In the genomic region with DNA sequence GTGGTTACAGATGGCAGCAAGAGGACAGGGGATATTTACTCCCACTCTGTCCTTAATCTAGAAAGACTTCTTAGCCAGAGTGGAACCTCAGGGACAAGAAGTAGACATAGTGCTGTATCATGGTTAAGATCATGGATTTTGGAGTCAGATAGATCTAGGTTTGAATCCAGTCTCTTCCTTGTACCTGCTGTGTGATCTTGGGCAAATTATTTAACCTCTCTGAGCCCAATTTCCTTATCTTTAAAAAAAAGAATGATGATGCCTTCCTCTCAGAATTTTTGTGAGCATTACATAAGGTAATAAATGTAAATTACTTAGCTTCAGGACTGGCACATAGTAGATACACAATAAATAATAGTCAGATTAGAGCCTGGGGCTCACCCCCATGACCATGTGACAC, we compare ENCODE assay signal across 39 cellular contexts.
"Had no signal": no experiment of that assay in that cellular context is flagged by ENCODE, and none has a peak within 500 bp of the region (broad histone marks: within the 10 kb centered on the region; RNA-seq: fewer than 3 reads in every experiment).

No MANE protein-coding gene starts in this region.

- H3K27ac ChIP-seq: adrenal gland, ascending aorta, body of pancreas, brain microvascular endothelial cell, breast epithelium, cardiac muscle cell had no signal

- H3K27ac Mint-ChIP-seq: activated naive CD4-positive, alpha-beta T cell treated with anti-CD3 and anti-CD28 coated beads for 36 hours; activated naive CD4-positive, alpha-beta T cell treated with anti-CD3 and anti-CD28 coated beads, Interleukin-2, amount 10 ng/mL, durations not matched to agents 7 days and 5 days; activated naive CD4-positive, alpha-beta T cell treated with anti-CD3 and anti-CD28 coated beads, Interleukin-2, amount 50 U/mL, for 24 hours; activated naive CD4-positive, alpha-beta T cell treated with anti-CD3 and anti-CD28 coated beads, Interleukin-2, amount 50 U/mL, for 72 hours; activated naive CD8-positive, alpha-beta T cell; activated naive CD8-positive, alpha-beta T cell treated with anti-CD3 and anti-CD28 coated beads for 36 hours; activated naive CD8-positive, alpha-beta T cell treated with anti-CD3 and anti-CD28 coated beads, Interleukin-2, amount 10 ng/mL, durations not matched to agents 7 days and 5 days; activated naive CD8-positive, alpha-beta T cell treated with anti-CD3 and anti-CD28 coated beads, Interleukin-2, amount 50 U/mL, for 24 hours; activated T-cell treated with anti-CD3 and anti-CD28 coated beads, Interleukin-2, amount 50 U/mL, for 24 hours; activated T-cell treated with anti-CD3 and anti-CD28 coated beads, Interleukin-2, amount 50 U/mL, for 72 hours; activated T-helper 1 cell treated with anti-CD3 and anti-CD28 coated beads, Interleukin-12 subunit alpha, Interleukin-12 subunit beta, Interleukin-2, Interleukin-4 antibody, amounts not matched to agents 30 ng/mL and 10 ng/mL and 1 ng/mL, durations not matched to agents 14 hours and 24 hours and 36 hours; activated T-helper 17 cell treated with anti-CD3 and anti-CD28 coated beads, Interleukin-2, amount 50 U/mL, for 72 hours; activated T-helper 2 cell treated with anti-CD3 and anti-CD28 coated beads, Interferon-gamma antibody, Interleukin-2, Interleukin-4, amounts not matched to agents 10 μg/mL and 5 μg/mL and 100 μg/mL, durations not matched to agents 14 hours and 24 hours and 36 hours had no signal

- H3K9me3 Mint-ChIP-seq: activated naive CD4-positive, alpha-beta T cell treated with anti-CD3 and anti-CD28 coated beads for 36 hours; activated naive CD4-positive, alpha-beta T cell treated with anti-CD3 and anti-CD28 coated beads, Interleukin-2, amount 10 ng/mL, durations not matched to agents 7 days and 5 days; activated naive CD4-positive, alpha-beta T cell treated with anti-CD3 and anti-CD28 coated beads, Interleukin-2, amount 50 U/mL, for 24 hours; activated naive CD4-positive, alpha-beta T cell treated with anti-CD3 and anti-CD28 coated beads, Interleukin-2, amount 50 U/mL, for 72 hours; activated naive CD8-positive, alpha-beta T cell treated with anti-CD3 and anti-CD28 coated beads for 36 hours; activated naive CD8-positive, alpha-beta T cell treated with anti-CD3 and anti-CD28 coated beads, Interleukin-2, amount 10 ng/mL, durations not matched to agents 7 days and 5 days; activated naive CD8-positive, alpha-beta T cell treated with anti-CD3 and anti-CD28 coated beads, Interleukin-2, amount 50 U/mL, for 24 hours; activated T-cell treated with anti-CD3 and anti-CD28 coated beads, Interleukin-2, amount 50 U/mL, for 24 hours; activated T-cell treated with anti-CD3 and anti-CD28 coated beads, Interleukin-2, amount 50 U/mL, for 4 hours; activated T-cell treated with anti-CD3 and anti-CD28 coated beads, Interleukin-2, amount 50 U/mL, for 72 hours; activated T-helper 1 cell treated with anti-CD3 and anti-CD28 coated beads, Interleukin-12 subunit alpha, Interleukin-12 subunit beta, Interleukin-2, Interleukin-4 antibody, amounts not matched to agents 30 ng/mL and 10 ng/mL and 1 ng/mL, durations not matched to agents 14 hours and 24 hours and 36 hours; activated T-helper 17 cell treated with anti-CD3 and anti-CD28 coated beads, Interleukin-2, amount 50 U/mL, for 72 hours; activated T-helper 2 cell treated with anti-CD3 and anti-CD28 coated beads, Interferon-gamma antibody, Interleukin-2, Interleukin-4, amounts not matched to agents 10 μg/mL and 5 μg/mL and 100 μg/mL, durations not matched to agents 14 hours and 24 hours and 36 hours; central memory CD8-positive, alpha-beta T cell had no signal

- H3K36me3 Mint-ChIP-seq: activated naive CD4-positive, alpha-beta T cell treated with anti-CD3 and anti-CD28 coated beads, Interleukin-2, amount 10 ng/mL, durations not matched to agents 7 days and 5 days; activated naive CD4-positive, alpha-beta T cell treated with anti-CD3 and anti-CD28 coated beads, Interleukin-2, amount 50 U/mL, for 24 hours; activated naive CD4-positive, alpha-beta T cell treated with anti-CD3 and anti-CD28 coated beads, Interleukin-2, amount 50 U/mL, for 72 hours; activated naive CD8-positive, alpha-beta T cell; activated naive CD8-positive, alpha-beta T cell treated with anti-CD3 and anti-CD28 coated beads for 36 hours; activated naive CD8-positive, alpha-beta T cell treated with anti-CD3 and anti-CD28 coated beads, Interleukin-2, amount 10 ng/mL, durations not matched to agents 7 days and 5 days; brain had no signal

- ATAC-seq: activated naive CD4-positive, alpha-beta T cell treated with anti-CD3 and anti-CD28 coated beads, Interleukin-2, amount 50 U/mL, for 72 hours; activated naive CD8-positive, alpha-beta T cell treated with anti-CD3 and anti-CD28 coated beads, Interleukin-2, amount 50 U/mL, for 24 hours; activated T-cell treated with anti-CD3 and anti-CD28 coated beads, Interleukin-2, amount 50 U/mL, for 4 hours; activated T-cell treated with anti-CD3 and anti-CD28 coated beads, Interleukin-2, amount 50 U/mL, for 72 hours; activated T-helper 17 cell treated with anti-CD3 and anti-CD28 coated beads, Interleukin-2, amount 50 U/mL, for 72 hours; body of pancreas had no signal

- H3K9me3 ChIP-seq: adrenal gland, ascending aorta, body of pancreas, breast epithelium had no signal

- H3K4me3 Mint-ChIP-seq: activated naive CD4-positive, alpha-beta T cell treated with anti-CD3 and anti-CD28 coated beads for 36 hours; activated naive CD4-positive, alpha-beta T cell treated with anti-CD3 and anti-CD28 coated beads, Interleukin-2, amount 10 ng/mL, durations not matched to agents 7 days and 5 days; activated naive CD4-positive, alpha-beta T cell treated with anti-CD3 and anti-CD28 coated beads, Interleukin-2, amount 50 U/mL, for 24 hours; activated naive CD8-positive, alpha-beta T cell; activated naive CD8-positive, alpha-beta T cell treated with anti-CD3 and anti-CD28 coated beads for 36 hours; activated naive CD8-positive, alpha-beta T cell treated with anti-CD3 and anti-CD28 coated beads, Interleukin-2, amount 10 ng/mL, durations not matched to agents 7 days and 5 days; activated naive CD8-positive, alpha-beta T cell treated with anti-CD3 and anti-CD28 coated beads, Interleukin-2, amount 50 U/mL, for 24 hours; activated T-cell treated with anti-CD3 and anti-CD28 coated beads, Interleukin-2, amount 50 U/mL, for 24 hours; activated T-cell treated with anti-CD3 and anti-CD28 coated beads, Interleukin-2, amount 50 U/mL, for 4 hours; activated T-cell treated with anti-CD3 and anti-CD28 coated beads, Interleukin-2, amount 50 U/mL, for 72 hours; activated T-helper 1 cell treated with anti-CD3 and anti-CD28 coated beads, Interleukin-12 subunit alpha, Interleukin-12 subunit beta, Interleukin-2, Interleukin-4 antibody, amounts not matched to agents 30 ng/mL and 10 ng/mL and 1 ng/mL, durations not matched to agents 14 hours and 24 hours and 36 hours; activated T-helper 17 cell treated with anti-CD3 and anti-CD28 coated beads, Interleukin-2, amount 50 U/mL, for 72 hours; brain; central memory CD8-positive, alpha-beta T cell had no signal

- H3K27me3 ChIP-seq: ascending aorta, cardiac muscle cell had no signal

- H3K4me3 ChIP-seq: adrenal gland, ascending aorta, body of pancreas, breast epithelium, cardiac muscle cell had no signal

- DNase-seq: activated effector memory CD4-positive, alpha-beta T cell treated with anti-CD3 and anti-CD28 coated beads, Interleukin-2, amount 50 U/mL, for 16 hours; activated effector memory CD4-positive, alpha-beta T cell treated with Interleukin-2 at 50 U/mL for 16 hours; activated gamma-delta T cell; activated gamma-delta T cell treated with Interleukin-2 at 50 U/mL for 16 hours; activated naive CD4-positive, alpha-beta T cell; activated naive CD4-positive, alpha-beta T cell treated with anti-CD3 and anti-CD28 coated beads for 36 hours; activated naive CD4-positive, alpha-beta T cell treated with anti-CD3 and anti-CD28 coated beads, Interleukin-2, amount 10 ng/mL, durations not matched to agents 7 days and 5 days; activated naive CD4-positive, alpha-beta T cell treated with anti-CD3 and anti-CD28 coated beads, Interleukin-2, amount 50 U/mL, for 16 hours; activated naive CD4-positive, alpha-beta T cell treated with Interleukin-2 at 50 U/mL for 16 hours; activated naive CD8-positive, alpha-beta T cell treated with anti-CD3 and anti-CD28 coated beads for 36 hours; activated naive CD8-positive, alpha-beta T cell treated with anti-CD3 and anti-CD28 coated beads, Interleukin-2, amount 10 ng/mL, durations not matched to agents 7 days and 5 days; activated naive CD8-positive, alpha-beta T cell treated with anti-CD3 and anti-CD28 coated beads, Interleukin-2, amount 50 U/mL, for 24 hours; activated T-cell treated with anti-CD3 and anti-CD28 coated beads, Interleukin-2, amount 50 U/mL, for 1 hour; activated T-cell treated with anti-CD3 and anti-CD28 coated beads, Interleukin-2, amount 50 U/mL, for 24 hours; activated T-cell treated with anti-CD3 and anti-CD28 coated beads, Interleukin-2, amount 50 U/mL, for 4 hours; activated T-cell treated with anti-CD3 and anti-CD28 coated beads, Interleukin-2, amount 50 U/mL, for 48 hours; activated T-cell treated with anti-CD3 and anti-CD28 coated beads, Interleukin-2, amount 50 U/mL, for 72 hours; adrenal gland; amniotic stem cell; amygdala; anterior cingulate cortex; aorta; body of pancreas; brain microvascular endothelial cell; caudate nucleus; central memory CD4-positive, alpha-beta T cell; cerebellar nuclear complex had no signal

- H3K36me3 ChIP-seq: adrenal gland, ascending aorta, brain microvascular endothelial cell, breast epithelium, cardiac muscle cell had no signal

- FAIRE-seq: astrocyte had no signal

- H3K4me1 Mint-ChIP-seq: activated naive CD4-positive, alpha-beta T cell treated with anti-CD3 and anti-CD28 coated beads, Interleukin-2, amount 10 ng/mL, durations not matched to agents 7 days and 5 days; activated naive CD4-positive, alpha-beta T cell treated with anti-CD3 and anti-CD28 coated beads, Interleukin-2, amount 50 U/mL, for 24 hours; activated naive CD8-positive, alpha-beta T cell treated with anti-CD3 and anti-CD28 coated beads for 36 hours; activated naive CD8-positive, alpha-beta T cell treated with anti-CD3 and anti-CD28 coated beads, Interleukin-2, amount 10 ng/mL, durations not matched to agents 7 days and 5 days; activated naive CD8-positive, alpha-beta T cell treated with anti-CD3 and anti-CD28 coated beads, Interleukin-2, amount 50 U/mL, for 24 hours; activated T-helper 17 cell treated with anti-CD3 and anti-CD28 coated beads, Interleukin-2, amount 50 U/mL, for 72 hours; central memory CD8-positive, alpha-beta T cell had no signal

- H3K4me1 ChIP-seq: adrenal gland, ascending aorta, body of pancreas, breast epithelium had no signal
